In genomic region chr7:35526645-35527044, GRCh38 we compare ENCODE assay signal across 23 cellular contexts.
DNase-seq lines count a peak whose midpoint lies in the region; ATAC-seq, FAIRE-seq and TF ChIP-seq lines count a peak whose summit lies in the region.
"Had no signal": no experiment of that assay in that cellular context is flagged by ENCODE, and none has a peak within 500 bp of the region (broad histone marks: within the 10 kb centered on the region; RNA-seq: fewer than 3 reads in every experiment).

No MANE protein-coding gene starts in this region.

- DNase-seq in HepG2 (ENCODE audit: low spot score) (no peak), right lobe of liver (no peak), OCI-M1 (lab: John Stamatoyannopoulos, UW) (peak; percentile 32), K562 (ENCODE audit: extremely low read depth in 1 of 4, low spot score in 3 of 4) (no peak), globus pallidus (ENCODE audit: low spot score) (no peak), WTC11 (ENCODE audit: low spot score) (no peak), GM13976 (ENCODE audit: low spot score) (no peak)
- DNase-seq: 8988T; ACHN; AML-193; BE2C; CD4-positive, alpha-beta T cell; CD8-positive, alpha-beta memory T cell; DMS53; DMS79 treated with DMSO at 0.1 percent for 48 hours; GF-D8; GOT3 had no signal

- H3K9me3 Mint-ChIP-seq in WTC11: no peaks in the 10 kb centered on the region; the same call in 1 of the 2 replicates
- H3K9me3 Mint-ChIP-seq: CD14-positive monocyte; CD4-positive, alpha-beta T cell; CD8-positive, alpha-beta memory T cell had no signal

- ATAC-seq in HepG2 (no peak), right lobe of liver (no peak), K562 (peak; percentile 53; the same call in 1 of the 3 replicates), WTC11 (no peak)
- ATAC-seq: A549 had no signal

- no peaks in the 10 kb centered on the region for H3K4me1 Mint-ChIP-seq in WTC11
- H3K4me1 Mint-ChIP-seq: CD8-positive, alpha-beta memory T cell had no signal

- no peak overlapping the region for H3K4me3 Mint-ChIP-seq in WTC11
- H3K4me3 Mint-ChIP-seq: CD14-positive monocyte; CD4-positive, alpha-beta T cell; CD8-positive, alpha-beta memory T cell had no signal

- no peak for TF ChIP-seq POLR2A in HepG2 (IDR thresholded peaks at IDR 0.05; ENCODE audit: insufficient read depth in 1 of 2, low read depth in 2 of 2, low read length in 2 of 2)
- no peak for TF ChIP-seq POLR2A in right lobe of liver (IDR thresholded peaks at IDR 0.05)
- no peak for TF ChIP-seq POLR2A in K562 (conservative IDR thresholded peaks at IDR 0.05)

- no peaks in the 10 kb centered on the region for H3K36me3 Mint-ChIP-seq in WTC11
- H3K36me3 Mint-ChIP-seq: CD14-positive monocyte; CD8-positive, alpha-beta memory T cell had no signal

- H3K4me3 ChIP-seq in HepG2 (replicated peaks in 1 of 3; ENCODE audit: insufficient read depth in 1 of 3, low read depth in 2 of 3, low read length in 3 of 3) (no peak overlapping the region), right lobe of liver (no peak overlapping the region), K562 (no peak overlapping the region)
- H3K4me3 ChIP-seq: A549; BLaER1 treated with 17β-estradiol and CSF1 and Interleukin-3, amounts not matched to agents 10 nM and 100 nM; HAP-1 had no signal

- TF ChIP-seq RAD21 in HepG2 (CRISPR knock-in tag; IDR thresholded peaks at IDR 0.05) (no peak), K562 (CRISPR knock-in tag; conservative IDR thresholded peaks at IDR 0.05 in 1 of 2, IDR thresholded peaks at IDR 0.05 in 1 of 2) (no peak)

- H3K36me3 ChIP-seq in HepG2 (replicated peaks in 1 of 2; ENCODE audit: control insufficient read depth in 1 of 2, insufficient read depth in 2 of 2, low read length in 2 of 2): no peaks in the 10 kb centered on the region
- no peaks in the 10 kb centered on the region for H3K36me3 ChIP-seq in right lobe of liver
- no peaks in the 10 kb centered on the region for H3K36me3 ChIP-seq in K562 (ENCODE audit: control insufficient read depth, insufficient read depth, low read length)
- H3K36me3 ChIP-seq: BE2C; BLaER1 treated with 17β-estradiol and CSF1 and Interleukin-3, amounts not matched to agents 10 nM and 100 nM; HAP-1 had no signal

- H3K9me1 ChIP-seq in K562 (ENCODE audit: control insufficient read depth, insufficient read depth, low read length): no peaks in the 10 kb centered on the region

- H3K9me3 ChIP-seq in HepG2 (ENCODE audit: low read length) (no peaks in the 10 kb centered on the region), right lobe of liver (no peaks in the 10 kb centered on the region), K562 (replicated peaks; ENCODE audit: control insufficient read depth, insufficient read depth, low read depth, low read length) (no peaks in the 10 kb centered on the region)
- H3K9me3 ChIP-seq: A549; BE2C; BLaER1 treated with 17β-estradiol and CSF1 and Interleukin-3, amounts not matched to agents 10 nM and 100 nM; HAP-1 had no signal

- no peak overlapping the region for H3K4me2 ChIP-seq in HepG2 (ENCODE audit: low read depth, low read length)
- no peak overlapping the region for H3K4me2 ChIP-seq in K562 (ENCODE audit: insufficient read depth, low read length)
- H3K4me2 ChIP-seq: A549; BLaER1 treated with 17β-estradiol and CSF1 and Interleukin-3, amounts not matched to agents 10 nM and 100 nM had no signal

- CTCF ChIA-PET in HepG2 (lab: Yijun Ruan, JAX; ENCODE audit: low intra/inter-chr PET ratio, low total read pairs): no interaction called here
- CTCF ChIA-PET in K562 (lab: Yijun Ruan, JAX; ENCODE audit: low intra/inter-chr PET ratio): no interaction called here
- CTCF ChIA-PET in WTC11 (lab: Charles Lee): no interaction called here

- H3K27ac ChIP-seq in HepG2 (ENCODE audit: extremely low read length, insufficient read depth, low read length) (no peak overlapping the region), right lobe of liver (no peak overlapping the region), K562 (ENCODE audit: extremely low read depth, low read depth, low read length) (no peak overlapping the region)
- H3K27ac ChIP-seq: A549; BLaER1 treated with 17β-estradiol and CSF1 and Interleukin-3, amounts not matched to agents 10 nM and 100 nM had no signal

- H3K27ac Mint-ChIP-seq in WTC11: no peak overlapping the region
- H3K27ac Mint-ChIP-seq: CD4-positive, alpha-beta T cell; CD8-positive, alpha-beta memory T cell had no signal

- 55% methylated on average over 4 of the region's 4 CpGs for WGBS in HepG2 (ENCODE audit: low lambda C conversion rate)
- 84% methylated on average over 4 of the region's 4 CpGs for WGBS in right lobe of liver (ENCODE audit: insufficient coverage, low coverage, low lambda C conversion rate, missing lambda C conversion rate)
- 1% methylated on average over 4 of the region's 4 CpGs for WGBS in K562 (ENCODE audit: insufficient coverage, low coverage, missing lambda C conversion rate)

- TF ChIP-seq EP300 in HepG2 (IDR thresholded peaks at IDR 0.05; ENCODE audit: low read depth in 2 of 2, low read length in 2 of 2): no peak
- no peak for TF ChIP-seq EP300 in HepG2 (CRISPR knock-in tag; IDR thresholded peaks at IDR 0.05; ENCODE audit: borderline replicate concordance)
- TF ChIP-seq EP300 in K562 (IDR thresholded peaks at IDR 0.05; ENCODE audit: low read length): peak; percentile 37; the same call in 1 of the 2 replicates

- H3K27me3 Mint-ChIP-seq in WTC11 (ENCODE audit: low read depth): no peaks in the 10 kb centered on the region

- BruUV-seq in HepG2 (replicated peaks; lab: Mats Ljungman, UMichigan): no TSS peak
- BruUV-seq in K562 (replicated peaks; lab: Mats Ljungman, UMichigan): no TSS peak

- intact Hi-C loops in HepG2 (cut with micrococcal nuclease; ENCODE audit: unreplicated experiment) (no loop called here), right lobe of liver (cut with DNase I) (no loop called here), K562 (cut with micrococcal nuclease) (loop anchor here (10.0 kb wide), 1 partner anchor 472 kb away; no protein-coding TSS in a partner anchor)

- FAIRE-seq in HepG2 (lab: Jason Lieb, UNC): no peak
- no peak for FAIRE-seq in K562 (lab: Jason Lieb, UNC)
- FAIRE-seq: A549, GM12891, H54 had no signal

- no peaks in the 10 kb centered on the region for H3K4me1 ChIP-seq in HepG2 (ENCODE audit: insufficient read depth, low read length)
- H3K4me1 ChIP-seq in right lobe of liver: peaks cover 0 to 17% (median 7%) of the 10 kb centered on the region in 4 donors
- no peaks in the 10 kb centered on the region for H3K4me1 ChIP-seq in K562 (replicated peaks in 1 of 2; ENCODE audit: control insufficient read depth in 2 of 2, insufficient read depth in 2 of 2, low read length in 2 of 2)
- H3K4me1 ChIP-seq: A549; BE2C; BLaER1 treated with 17β-estradiol and CSF1 and Interleukin-3, amounts not matched to agents 10 nM and 100 nM; HAP-1 had no signal

- H3K9ac ChIP-seq in HepG2 (ENCODE audit: insufficient read depth, low read depth, low read length): no peak overlapping the region
- H3K9ac ChIP-seq in K562 (ENCODE audit: insufficient read depth in 1 of 2, low read depth in 2 of 2, low read length in 2 of 2): no peak overlapping the region
- H3K9ac ChIP-seq: BLaER1 treated with 17β-estradiol and CSF1 and Interleukin-3, amounts not matched to agents 10 nM and 100 nM had no signal

- H3K27me3 ChIP-seq in HepG2 (ENCODE audit: control insufficient read depth in 1 of 2, insufficient read depth in 2 of 2, low read length in 2 of 2) (0 out of 5 replicates have a peak, but pooled peaks cover 0 to 4% of the 10 kb centered on the region in 2 experiments), right lobe of liver (no peaks in the 10 kb centered on the region), K562 (ENCODE audit: control insufficient read depth in 2 of 2, insufficient read depth in 2 of 2, low read length in 2 of 2) (peaks cover 0 to 15% of the 10 kb centered on the region in 2 experiments; a peak in 2 of 5 replicates)
- H3K27me3 ChIP-seq: BE2C; BLaER1 treated with 17β-estradiol and CSF1 and Interleukin-3, amounts not matched to agents 10 nM and 100 nM had no signal

- H3K79me2 ChIP-seq in HepG2 (ENCODE audit: insufficient read depth, low read length) (no peaks in the 10 kb centered on the region), K562 (ENCODE audit: control insufficient read depth, insufficient read depth, low read length) (no peaks in the 10 kb centered on the region)

- H4K20me1 ChIP-seq in HepG2 (ENCODE audit: insufficient read depth, low read length) (no peaks in the 10 kb centered on the region), K562 (replicated peaks; ENCODE audit: control insufficient read depth, insufficient read depth, low read length) (no peaks in the 10 kb centered on the region)
- H4K20me1 ChIP-seq: BLaER1 treated with 17β-estradiol and CSF1 and Interleukin-3, amounts not matched to agents 10 nM and 100 nM had no signal

- POLR2A ChIA-PET in HepG2 (lab: Yijun Ruan, JAX): no interaction called here
- POLR2A ChIA-PET in K562 (lab: Yijun Ruan, JAX): interaction anchor here (0.6 kb wide), 2 partner anchors 10 to 63 kb away, joined by 3 read pairs; no protein-coding TSS in a partner anchor
- POLR2A ChIA-PET in WTC11 (lab: Charles Lee): no interaction called here

- no peak overlapping the region for H2AFZ ChIP-seq in HepG2 (ENCODE audit: low read length)
- H2AFZ ChIP-seq in K562 (ENCODE audit: low read depth, low read length): no peak overlapping the region

- in situ Hi-C loops in HepG2 (cut with HindIII; ENCODE audit: extremely low pct_ligation_motif_present, low pct_unique_long_range_greater_than_20kb): loop anchor here (25.0 kb wide), 1 partner anchor 339 kb away; no protein-coding TSS in a partner anchor
- in situ Hi-C loops in K562 (cut with MboI): loop anchor here (25.0 kb wide), 1 partner anchor 464 kb away; no protein-coding TSS in a partner anchor
- in situ Hi-C loops in GM13976 (cut with MboI; ENCODE audit: low sequenced_read_pairs, unreplicated experiment): no loop called here

- no peak for TF ChIP-seq CTCF in HepG2 (CRISPR knock-in tag; IDR thresholded peaks at IDR 0.05)
- TF ChIP-seq CTCF in right lobe of liver (IDR thresholded peaks at IDR 0.05): no peak
- no peak for TF ChIP-seq CTCF in K562 (IDR thresholded peaks at IDR 0.05 in 2 of 3, conservative IDR thresholded peaks at IDR 0.05 in 1 of 3; ENCODE audit: insufficient read depth in 2 of 3, low read depth in 1 of 3, low read length in 3 of 3)
- TF ChIP-seq CTCF in WTC11 (IDR thresholded peaks at IDR 0.05): no peak
- no peak for TF ChIP-seq CTCF in GM13976 (IDR thresholded peaks at IDR 0.05; ENCODE audit: borderline replicate concordance, control extremely low read depth, extremely low read depth, insufficient read depth, missing control alignments)

TF ChIP-seq in HepG2, 621 proteins besides CTCF, POLR2A, EP300 and RAD21 (continues in another document):
- TF ChIP-seq ZBTB8A (CRISPR knock-in tag; IDR thresholded peaks at IDR 0.05; ENCODE audit: borderline replicate concordance, low read depth) (no peak), BORCS8-MEF2B (CRISPR knock-in tag; IDR thresholded peaks at IDR 0.05) (no peak)

TF ChIP-seq in K562, 482 proteins besides CTCF, POLR2A, EP300 and RAD21 (continues in another document):
- no peak for TF ChIP-seq NFXL1 (CRISPR knock-in tag; IDR thresholded peaks at IDR 0.05)

TF ChIP-seq in WTC11, 78 proteins besides CTCF, POLR2A, EP300 and RAD21 (continues in another document):
- TF ChIP-seq MYBL2 (CRISPR knock-in tag; IDR thresholded peaks at IDR 0.05): no peak
- TF ChIP-seq SP1 (CRISPR knock-in tag; conservative IDR thresholded peaks at IDR 0.05): no peak

Comparison
In these comparisons a context has a peak if more than half of its experiments do, and no peak if none do; other contexts are left out.
1. Of the 241 proteins assayed by ChIP-seq in both HepG2 and K562: peak only in HepG2: none; only in K562: ATF4, CEBPG, EP300, TRIM24 and ZNF589; in both: CEBPB; in neither: 234; mixed calls (peak in some experiments, not most) for 1.